10 cellular contexts compared by ENCODE assay signal in genomic region chr17:4162366-4162765, GRCh38. TPM values are rescaled to one million over a fixed set of nuclear protein-coding genes. Genes with fewer than 3 reads are reported as not detected.
A peak's percentile ranks its signal among the peaks of the same experiment; 100 is the strongest.
DNase-seq lines count a peak whose midpoint lies in the region; ATAC-seq and TF ChIP-seq lines count a peak whose summit lies in the region.
"Had no signal": no experiment of that assay in that cellular context is flagged by ENCODE, and none has a peak within 500 bp of the region (broad histone marks: within the 10 kb centered on the region; RNA-seq: fewer than 3 reads in every experiment).

No MANE protein-coding gene starts in this region.

- H3K9me3 Mint-ChIP-seq in endodermal cell = no peaks in the 10 kb centered on the region
- H3K9me3 Mint-ChIP-seq: activated T-cell treated with anti-CD3 and anti-CD28 coated beads, Interleukin-2, amount 50 U/mL, for 4 hours; central memory CD8-positive, alpha-beta T cell had no signal

- H3K9me3 ChIP-seq in SJCRH30 (replicated peaks) = no peaks in the 10 kb centered on the region
- no peaks in the 10 kb centered on the region for H3K9me3 ChIP-seq in endodermal cell (ENCODE audit: control insufficient read depth, low read length)
- H3K9me3 ChIP-seq in smooth muscle cell (replicated peaks; ENCODE audit: low read depth) = no peaks in the 10 kb centered on the region

- TF ChIP-seq CTCF in endodermal cell (conservative IDR thresholded peaks at IDR 0.05) (no peak), smooth muscle cell (IDR thresholded peaks at IDR 0.05; ENCODE audit: borderline replicate concordance, insufficient read depth, poor library complexity, severe bottlenecking) (no peak)

- H3K27me3 Mint-ChIP-seq in endodermal cell (ENCODE audit: insufficient read depth) = no peaks in the 10 kb centered on the region
- H3K27me3 Mint-ChIP-seq: central memory CD8-positive, alpha-beta T cell had no signal

- no peak overlapping the region for H3K4me3 ChIP-seq in H7 (ENCODE audit: insufficient read depth, low read depth, low read length)
- H3K4me3 ChIP-seq in SJCRH30 = no peak overlapping the region
- H3K4me3 ChIP-seq in endodermal cell (ENCODE audit: low read length) = no peak overlapping the region
- H3K4me3 ChIP-seq in smooth muscle cell = no peak overlapping the region

- H3K4me1 Mint-ChIP-seq in endodermal cell = peaks cover 6% of the 10 kb centered on the region
- H3K4me1 Mint-ChIP-seq: central memory CD8-positive, alpha-beta T cell had no signal

- peaks cover 21% of the 10 kb centered on the region for H3F3A ChIP-seq in smooth muscle cell (ENCODE audit: low read depth)

- peaks cover 22% of the 10 kb centered on the region for H3K4me1 ChIP-seq in SJCRH30
- H3K4me1 ChIP-seq in endodermal cell (ENCODE audit: control insufficient read depth, insufficient read depth, low read length) = no peaks in the 10 kb centered on the region
- peaks cover 15% of the 10 kb centered on the region for H3K4me1 ChIP-seq in smooth muscle cell (ENCODE audit: low read depth)

- no peak for ATAC-seq in esophagus mucosa
- ATAC-seq: activated T-cell treated with anti-CD3 and anti-CD28 coated beads, Interleukin-2, amount 50 U/mL, for 4 hours had no signal

- no peaks in the 10 kb centered on the region for H3K79me2 ChIP-seq in smooth muscle cell (ENCODE audit: low read depth)

- H3K27me3 ChIP-seq in H7 (ENCODE audit: control insufficient read depth, insufficient read depth, low read length) = no peaks in the 10 kb centered on the region
- no peaks in the 10 kb centered on the region for H3K27me3 ChIP-seq in SJCRH30
- H3K27me3 ChIP-seq in endodermal cell (ENCODE audit: control insufficient read depth, insufficient read depth, low read length, poor library complexity, severe bottlenecking) = no peaks in the 10 kb centered on the region
- peaks cover 22% of the 10 kb centered on the region for H3K27me3 ChIP-seq in smooth muscle cell (ENCODE audit: low read depth)

- no peak overlapping the region for H3K4me2 ChIP-seq in smooth muscle cell

- H3K9ac ChIP-seq in endodermal cell (ENCODE audit: extremely low read depth, low read length, poor library complexity, severe bottlenecking) (no peak overlapping the region), smooth muscle cell (ENCODE audit: low read depth) (no peak overlapping the region)

- no peak overlapping the region for H3K4me3 Mint-ChIP-seq in endodermal cell
- H3K4me3 Mint-ChIP-seq: activated T-cell treated with anti-CD3 and anti-CD28 coated beads, Interleukin-2, amount 50 U/mL, for 4 hours; central memory CD8-positive, alpha-beta T cell had no signal

- no peak overlapping the region for H3K27ac Mint-ChIP-seq in endodermal cell

- H3K27ac ChIP-seq in SJCRH30 (peak overlapping the region; percentile 38; the same call in 1 of the 2 replicates), endodermal cell (ENCODE audit: low read depth, low read length) (no peak overlapping the region), smooth muscle cell (ENCODE audit: low read depth) (peak overlapping the region; percentile 75)

- H4K20me1 ChIP-seq in smooth muscle cell (ENCODE audit: low read depth) = peaks cover 78% of the 10 kb centered on the region

- WGBS in endodermal cell (ENCODE audit: insufficient coverage in 1 of 2, insufficient read length in 1 of 2), 2 experiments = 91 to 100% methylated on average over 1 to 7 of the region's 7 CpGs
- 77% methylated on average over 7 of the region's 7 CpGs for WGBS in smooth muscle cell (ENCODE audit: low lambda C conversion rate)

- H3K36me3 ChIP-seq in H7 (replicated peaks; ENCODE audit: control insufficient read depth, insufficient read depth, low read length) = peaks cover 10% of the 10 kb centered on the region
- peaks cover 4% of the 10 kb centered on the region; the same call in 1 of the 2 replicates for H3K36me3 ChIP-seq in SJCRH30
- H3K36me3 ChIP-seq in endodermal cell (ENCODE audit: control insufficient read depth, insufficient read depth, low read length) = peaks cover 42% of the 10 kb centered on the region
- peaks cover 3% of the 10 kb centered on the region for H3K36me3 ChIP-seq in smooth muscle cell (ENCODE audit: low read depth)

- peaks cover 24% of the 10 kb centered on the region for H3K36me3 Mint-ChIP-seq in endodermal cell (ENCODE audit: low read depth)

- no peak overlapping the region for H2AFZ ChIP-seq in smooth muscle cell (ENCODE audit: low read depth)

- peak; percentile 35 for DNase-seq in H7
- no peak for DNase-seq in SJCRH30
- DNase-seq in endodermal cell = peak; percentile 53
- DNase-seq in smooth muscle cell (lab: John Stamatoyannopoulos, UW; ENCODE audit: unreplicated experiment) = no peak
- DNase-seq in ecto neural progenitor cell (ENCODE audit: low spot score) = no peak
- no peak for DNase-seq in NK-92 (lab: John Stamatoyannopoulos, UW; ENCODE audit: unreplicated experiment)
- DNase-seq in stimulated activated CD4-positive, alpha-beta T cell treated with anti-CD3 and anti-CD28 coated beads, Interleukin-4, amount 100 ng/mL, for 24 hours = no peak
- DNase-seq: activated T-cell treated with anti-CD3 and anti-CD28 coated beads, Interleukin-2, amount 50 U/mL, for 4 hours had no signal

RNA-seq across cellular contexts. Expression of gene CYB5D2, which starts 19.4 kb away (rescaled TPM):
- 11.3 and 11.5 TPM in 2 replicates for total RNA-seq in H7 (2014; rRNA removed; shearing (Covaris generic))
- total RNA-seq in SJCRH30 (2014; rRNA removed; shearing (Covaris generic)) = 3.0 and 3.2 TPM in 2 replicates
- total RNA-seq in endodermal cell = 1 to 10 TPM; 6.7 to 6.8 TPM
- polyA plus RNA-seq in endodermal cell (2013, experiment 1 of 2) = 18.3 TPM
- polyA plus RNA-seq in endodermal cell (2013, experiment 2 of 2) = 15.6 TPM
- 12.2 and 13.3 TPM in 2 replicates for total RNA-seq in smooth muscle cell
- 15.2 and 16.7 TPM in 2 replicates for polyA plus RNA-seq in smooth muscle cell
- 14.0 TPM for total RNA-seq in esophagus mucosa

RNA-seq across cellular contexts. Expression of gene ZZEF1, which starts 19.5 kb away (rescaled TPM):
- 12.0 and 13.2 TPM in 2 replicates for total RNA-seq in H7 (2014; rRNA removed; shearing (Covaris generic))
- total RNA-seq in SJCRH30 (2014; rRNA removed; shearing (Covaris generic)) = 13.2 and 17.4 TPM in 2 replicates
- total RNA-seq in endodermal cell (10 to 100 TPM; 21.5 to 29.4 TPM), smooth muscle cell (15.0 and 20.0 TPM in 2 replicates), esophagus mucosa (27.4 TPM)
- 15.0 TPM for polyA plus RNA-seq in endodermal cell (2013, experiment 1 of 2)
- polyA plus RNA-seq in endodermal cell (2013, experiment 2 of 2) = 14.1 TPM
- polyA plus RNA-seq in smooth muscle cell = 3.8 and 5.7 TPM in 2 replicates

Comparison
In these comparisons a context has a peak if more than half of its experiments do, and no peak if none do; other contexts are left out.
1. DNase-seq: peak in H7 (single experiment) and endodermal cell (single experiment); none in SJCRH30 (0 of 2), smooth muscle cell (single experiment), ecto neural progenitor cell (single experiment), NK-92 (single experiment) and stimulated activated CD4-positive, alpha-beta T cell treated with anti-CD3 and anti-CD28 coated beads, Interleukin-4, amount 100 ng/mL, for 24 hours (single experiment).